11 cellular contexts compared by ENCODE assay signal in genomic region chr2:190651413-190651812, GRCh38. TPM values are rescaled to one million over a fixed set of nuclear protein-coding genes. Genes with fewer than 3 reads are reported as not detected.
DNase-seq lines count a peak whose midpoint lies in the region; ATAC-seq and TF ChIP-seq lines count a peak whose summit lies in the region.
"Had no signal": no experiment of that assay in that cellular context is flagged by ENCODE, and none has a peak within 500 bp of the region (broad histone marks: within the 10 kb centered on the region; RNA-seq: fewer than 3 reads in every experiment).

No MANE protein-coding gene starts in this region.

- H3K27me3 ChIP-seq in Loucy (ENCODE audit: insufficient read depth, low read length, poor library complexity, severe bottlenecking) (no peaks in the 10 kb centered on the region), breast epithelium (no peaks in the 10 kb centered on the region)
- H3K27me3 ChIP-seq: upper lobe of left lung had no signal

- peaks cover 36% of the 10 kb centered on the region for H3K4me1 Mint-ChIP-seq in activated CD8-positive, alpha-beta memory T cell treated with anti-CD3 and anti-CD28 coated beads, Interleukin-2, amount 10 ng/mL, durations not matched to agents 7 days and 5 days
- H3K4me1 Mint-ChIP-seq in osteocyte (ENCODE audit: unreplicated experiment) = peaks cover 49% of the 10 kb centered on the region

- no peak overlapping the region for H3K27ac Mint-ChIP-seq in activated CD8-positive, alpha-beta memory T cell treated with anti-CD3 and anti-CD28 coated beads, Interleukin-2, amount 10 ng/mL, durations not matched to agents 7 days and 5 days
- peak overlapping the region; percentile 91 for H3K27ac Mint-ChIP-seq in osteocyte (ENCODE audit: unreplicated experiment)

- CTCF ChIA-PET in activated CD8-positive, alpha-beta memory T cell treated with anti-CD3 and anti-CD28 coated beads, Interleukin-2, amount 10 ng/mL, durations not matched to agents 7 days and 5 days (lab: Charles Lee) = interaction anchor here (0.9 to 1.9 kb wide), 3 partner anchors 12 to 154 kb away, joined by 5 to 15 read pairs (median 5); no protein-coding TSS in a partner anchor

- peak overlapping the region in 1 of 2 donors; percentile 4 for H3K27ac ChIP-seq in breast epithelium

- H3F3A ChIP-seq in Loucy (ENCODE audit: low read depth) = no peaks in the 10 kb centered on the region; the same call in 1 of the 2 replicates

- H3K4me3 Mint-ChIP-seq in activated CD8-positive, alpha-beta memory T cell treated with anti-CD3 and anti-CD28 coated beads, Interleukin-2, amount 10 ng/mL, durations not matched to agents 7 days and 5 days = peak overlapping the region; percentile 17
- peak overlapping the region; percentile 89 for H3K4me3 Mint-ChIP-seq in osteocyte (ENCODE audit: unreplicated experiment)

- H2AFZ ChIP-seq in Loucy (ENCODE audit: low read length) = no peak overlapping the region

- intact Hi-C loops in breast epithelium (cut with DNase I; ENCODE audit: low total_unique reads) = no loop called here

- H3K4me2 ChIP-seq in Loucy (ENCODE audit: low read depth, low read length, poor library complexity, severe bottlenecking) = peak overlapping the region; percentile 92

- no peak for TF ChIP-seq POLR2A in breast epithelium (IDR thresholded peaks at IDR 0.05)

- no peaks in the 10 kb centered on the region for H3K9me3 ChIP-seq in Loucy (ENCODE audit: insufficient read depth, low read depth, low read length)
- H3K9me3 ChIP-seq in breast epithelium = no peaks in the 10 kb centered on the region
- H3K9me3 ChIP-seq: upper lobe of left lung had no signal

- H3K4me3 ChIP-seq in Loucy (ENCODE audit: low read length, poor library complexity, severe bottlenecking) (peak overlapping the region; percentile 77), breast epithelium (peak overlapping the region in 2 of 3 donors; percentile 85 to 88)

- peaks cover 76% of the 10 kb centered on the region for H3K4me1 ChIP-seq in Loucy (ENCODE audit: insufficient read depth, low read length, poor library complexity, severe bottlenecking)
- H3K4me1 ChIP-seq in breast epithelium = peaks cover 0 to 8% of the 10 kb centered on the region in 2 donors

- no peaks in the 10 kb centered on the region for H3K9me2 ChIP-seq in Loucy (replicated peaks; ENCODE audit: low read depth, low read length)

- peaks cover 54% of the 10 kb centered on the region for H4K20me1 ChIP-seq in Loucy (ENCODE audit: insufficient read depth, low read length, poor library complexity, severe bottlenecking)

- no peak for DNase-seq in activated CD8-positive, alpha-beta memory T cell treated with anti-CD3 and anti-CD28 coated beads, Interleukin-2, amount 10 ng/mL, durations not matched to agents 7 days and 5 days
- no peak for DNase-seq in activated CD8-positive, alpha-beta memory T cell treated with anti-CD3 and anti-CD28 coated beads, Interleukin-2, amount 50 U/mL, for 48 hours
- DNase-seq in breast epithelium (ENCODE audit: low spot score in 2 of 2) (no peak), osteocyte (ENCODE audit: extremely low spot score, unreplicated experiment) (no peak), NCI-H748 (lab: John Stamatoyannopoulos, UW; ENCODE audit: unreplicated experiment) (no peak), DMS153 treated with DMSO at 0.1 percent for 48 hours (lab: John Stamatoyannopoulos, UW; ENCODE audit: unreplicated experiment) (no peak)
- DNase-seq: upper lobe of left lung had no signal

- no peaks in the 10 kb centered on the region for H3K27me3 Mint-ChIP-seq in activated CD8-positive, alpha-beta memory T cell treated with anti-CD3 and anti-CD28 coated beads, Interleukin-2, amount 10 ng/mL, durations not matched to agents 7 days and 5 days
- H3K27me3 Mint-ChIP-seq in osteocyte (ENCODE audit: unreplicated experiment) = no peaks in the 10 kb centered on the region

- peaks cover 8% of the 10 kb centered on the region for H3K36me3 Mint-ChIP-seq in activated CD8-positive, alpha-beta memory T cell treated with anti-CD3 and anti-CD28 coated beads, Interleukin-2, amount 10 ng/mL, durations not matched to agents 7 days and 5 days
- peaks cover 2% of the 10 kb centered on the region for H3K36me3 Mint-ChIP-seq in osteocyte (ENCODE audit: unreplicated experiment)

- TF ChIP-seq CTCF in Loucy (conservative IDR thresholded peaks at IDR 0.05; ENCODE audit: low read length) (no peak), breast epithelium (IDR thresholded peaks at IDR 0.05) (no peak), osteocyte (IDR thresholded peaks at IDR 0.05) (no peak)

- peaks cover 73% of the 10 kb centered on the region for H3K79me2 ChIP-seq in Loucy (ENCODE audit: insufficient read depth, low read length)

- H3K9me3 Mint-ChIP-seq in activated CD8-positive, alpha-beta memory T cell treated with anti-CD3 and anti-CD28 coated beads, Interleukin-2, amount 10 ng/mL, durations not matched to agents 7 days and 5 days (ENCODE audit: low read depth) = no peaks in the 10 kb centered on the region
- no peaks in the 10 kb centered on the region for H3K9me3 Mint-ChIP-seq in osteocyte (ENCODE audit: unreplicated experiment)

- H3K36me3 ChIP-seq in Loucy (ENCODE audit: insufficient read depth, low read length) = no peaks in the 10 kb centered on the region
- no peaks in the 10 kb centered on the region for H3K36me3 ChIP-seq in breast epithelium
- H3K36me3 ChIP-seq: upper lobe of left lung had no signal

- no peak for ATAC-seq in activated CD8-positive, alpha-beta memory T cell treated with anti-CD3 and anti-CD28 coated beads, Interleukin-2, amount 10 ng/mL, durations not matched to agents 7 days and 5 days
- ATAC-seq in GM18498 (IDR thresholded peaks at IDR 0.05; ENCODE audit: unreplicated experiment) = no peak
- ATAC-seq: esophagus mucosa, sciatic nerve had no signal

- peak overlapping the region; percentile 78 for H3K9ac ChIP-seq in Loucy (ENCODE audit: low read depth, low read length, poor library complexity, severe bottlenecking)

RNA-seq across cellular contexts. Expression of gene NAB1, which starts 2.5 kb away (rescaled TPM):
- total RNA-seq in activated CD8-positive, alpha-beta memory T cell treated with anti-CD3 and anti-CD28 coated beads, Interleukin-2, amount 10 ng/mL, durations not matched to agents 7 days and 5 days = 10 to 100 TPM; 36.8 to 38.4 TPM
- 10 to 100 TPM; 40.2 to 76.2 (median 71.8) TPM for total RNA-seq in breast epithelium
- total RNA-seq in osteocyte = 53.6 and 63.3 TPM in 2 replicates
